Comparison of ENCODE assay signal across 8 cellular contexts in genomic region chr17:70144260-70144846, GRCh38. TPM values are rescaled to one million over a fixed set of nuclear protein-coding genes. Genes with fewer than 3 reads are reported as not detected.
A peak's percentile ranks its signal among the peaks of the same experiment; 100 is the strongest.
DNase-seq lines count a peak whose midpoint lies in the region; ATAC-seq and TF ChIP-seq lines count a peak whose summit lies in the region.

No MANE protein-coding gene starts in this region.

- intact Hi-C loops in CD14-positive monocyte (cut with micrococcal nuclease), result loop anchor here (10.0 kb wide), 1 partner anchor 580 kb away; no protein-coding TSS in a partner anchor
- intact Hi-C loops in HCT116 (cut with micrococcal nuclease), result loop anchor here (1.0 to 5.0 kb wide), 4 partner anchors 478 to 618 kb away; no protein-coding TSS in a partner anchor
- intact Hi-C loops in activated CD4-positive, alpha-beta memory T cell treated with anti-CD3 and anti-CD28 coated beads for 36 hours (cut with micrococcal nuclease), result loop anchor here (5.0 kb wide), 1 partner anchor 537 kb away; no protein-coding TSS in a partner anchor
- intact Hi-C loops in activated CD4-positive, alpha-beta T cell treated with anti-CD3 and anti-CD28 coated beads, Interleukin-2, amount 10 ng/mL, durations not matched to agents 24 days and 14 days (cut with micrococcal nuclease), result loop anchor here (1.0 to 2.0 kb wide), 2 partner anchors 538 to 575 kb away; no protein-coding TSS in a partner anchor

- no peak overlapping the region for H2AFZ ChIP-seq in HCT116 (ENCODE audit: low read depth, low read length, poor library complexity, severe bottlenecking)

- in situ Hi-C loops in astrocyte of the spinal cord (cut with HindIII; ENCODE audit: low sequenced_read_pairs), result no loop called here

- H3K9me2 ChIP-seq in HCT116 (ENCODE audit: insufficient read depth), result no peaks in the 10 kb centered on the region

- no peaks in the 10 kb centered on the region for H3K4me1 Mint-ChIP-seq in CD14-positive monocyte
- H3K4me1 Mint-ChIP-seq in activated CD4-positive, alpha-beta memory T cell treated with anti-CD3 and anti-CD28 coated beads for 36 hours (ENCODE audit: low read depth), result no peaks in the 10 kb centered on the region
- no peaks in the 10 kb centered on the region for H3K4me1 Mint-ChIP-seq in activated CD4-positive, alpha-beta T cell treated with anti-CD3 and anti-CD28 coated beads, Interleukin-2, amount 10 ng/mL, durations not matched to agents 24 days and 14 days

- TF ChIP-seq RAD21 in HCT116 (IDR thresholded peaks at IDR 0.05; ENCODE audit: low read depth), result peak; percentile 52

- DNase-seq in CD14-positive monocyte (ENCODE audit: low spot score) (no peak), HCT116 (ENCODE audit: low read depth, low spot score) (peak; percentile 12), astrocyte of the spinal cord (ENCODE audit: low read depth, low spot score) (peak; percentile 60), lung (ENCODE audit: low spot score) (no peak), HuH-7 (ENCODE audit: low spot score) (no peak)
- DNase-seq in activated CD4-positive, alpha-beta memory T cell treated with anti-CD3 and anti-CD28 coated beads for 36 hours, result no peak
- DNase-seq in activated CD4-positive, alpha-beta T cell treated with anti-CD3 and anti-CD28 coated beads, Interleukin-2, amount 10 ng/mL, durations not matched to agents 24 days and 14 days, result no peak
- no peak for DNase-seq in stimulated activated CD4-positive, alpha-beta T cell treated with anti-CD3 and anti-CD28 coated beads, Interleukin-15, amount 100 ng/mL, for 24 hours

- 25 to 36% methylated on average over 6 of the region's 6 CpGs for WGBS in lung, 2 donors

- H3K27ac ChIP-seq in HCT116 (ENCODE audit: low read depth, low read length), result no peak overlapping the region
- no peak overlapping the region for H3K27ac ChIP-seq in lung (ENCODE audit: low read depth in 1 of 2, low read length in 1 of 2)

- peaks cover 0 to 3% (median under 1%) of the 10 kb centered on the region in 3 donors for H3K27me3 Mint-ChIP-seq in CD14-positive monocyte (ENCODE audit: low read depth in 3 of 3)
- peaks cover 3% of the 10 kb centered on the region for H3K27me3 Mint-ChIP-seq in activated CD4-positive, alpha-beta memory T cell treated with anti-CD3 and anti-CD28 coated beads for 36 hours
- H3K27me3 Mint-ChIP-seq in activated CD4-positive, alpha-beta T cell treated with anti-CD3 and anti-CD28 coated beads, Interleukin-2, amount 10 ng/mL, durations not matched to agents 24 days and 14 days, result peaks cover 6% of the 10 kb centered on the region

- H3K4me3 Mint-ChIP-seq in CD14-positive monocyte, result no peak overlapping the region
- H3K4me3 Mint-ChIP-seq in activated CD4-positive, alpha-beta memory T cell treated with anti-CD3 and anti-CD28 coated beads for 36 hours, result no peak overlapping the region
- H3K4me3 Mint-ChIP-seq in activated CD4-positive, alpha-beta T cell treated with anti-CD3 and anti-CD28 coated beads, Interleukin-2, amount 10 ng/mL, durations not matched to agents 24 days and 14 days, result no peak overlapping the region

- H3K9me3 ChIP-seq in HCT116 (ENCODE audit: control insufficient read depth in 1 of 2, insufficient read depth in 1 of 2, low read depth in 1 of 2, low read length in 2 of 2) (peaks cover 0 to 4% of the 10 kb centered on the region in 2 experiments; a peak in 1 of 4 replicates), lung (ENCODE audit: control insufficient read depth in 2 of 2, insufficient read depth in 1 of 2, low read length in 1 of 2) (no peaks in the 10 kb centered on the region)

- ATAC-seq in HCT116 (0 out of 2 replicates have a peak, but pooled peaks have one; percentile 46), lung (ENCODE audit: insufficient read depth, low FRiP score) (no peak)

- RAD21 ChIA-PET in HCT116 (lab: Charles Lee; ENCODE audit: low non-redundant PET in 1 of 2, low total read pairs in 2 of 2, uncharacterized antibody in 2 of 2, unreplicated experiment in 2 of 2), result interaction anchor here (0.6 to 1.4 kb wide), 3 partner anchors 408 to 576 kb away, joined by 3 to 4 read pairs (median 3); no protein-coding TSS in a partner anchor

- no peaks in the 10 kb centered on the region; a peak in 1 of 4 replicates for H3K36me3 ChIP-seq in HCT116 (ENCODE audit: control insufficient read depth in 1 of 2, insufficient read depth in 2 of 2, low read length in 2 of 2)
- no peaks in the 10 kb centered on the region for H3K36me3 ChIP-seq in lung (ENCODE audit: control insufficient read depth in 2 of 2, insufficient read depth in 2 of 2, low read length in 2 of 2)

- H3K79me2 ChIP-seq in HCT116 (ENCODE audit: insufficient read depth, low read length), result no peaks in the 10 kb centered on the region

- H3K27ac Mint-ChIP-seq in CD14-positive monocyte, result no peak overlapping the region
- no peak overlapping the region for H3K27ac Mint-ChIP-seq in activated CD4-positive, alpha-beta memory T cell treated with anti-CD3 and anti-CD28 coated beads for 36 hours
- H3K27ac Mint-ChIP-seq in activated CD4-positive, alpha-beta T cell treated with anti-CD3 and anti-CD28 coated beads, Interleukin-2, amount 10 ng/mL, durations not matched to agents 24 days and 14 days, result no peak overlapping the region

- no peak overlapping the region for H3K4me2 ChIP-seq in HCT116 (ENCODE audit: low read length)

- BruUV-seq in HCT116 (replicated peaks; lab: Mats Ljungman, UMichigan), result no TSS peak

- CTCF ChIA-PET in HCT116 (lab: Charles Lee), result interaction anchor here (0.9 to 2.6 kb wide), 8 partner anchors 9 to 619 kb away, joined by 3 to 38 read pairs (median 4); no protein-coding TSS in a partner anchor
- CTCF ChIA-PET in activated CD4-positive, alpha-beta memory T cell treated with anti-CD3 and anti-CD28 coated beads for 36 hours (lab: Charles Lee), result interaction anchor here (0.6 to 1.7 kb wide), 6 partner anchors 17 to 578 kb away, joined by 3 to 8 read pairs (median 4); no protein-coding TSS in a partner anchor

- no peak overlapping the region for H3K9ac ChIP-seq in HCT116 (ENCODE audit: low read length)

- POLR2A ChIA-PET in HCT116 (lab: Charles Lee), result no interaction called here
- POLR2A ChIA-PET in activated CD4-positive, alpha-beta memory T cell treated with anti-CD3 and anti-CD28 coated beads for 36 hours (lab: Charles Lee), result no interaction called here

- H3K4me1 ChIP-seq in HCT116 (ENCODE audit: control insufficient read depth in 1 of 2, insufficient read depth in 2 of 2, low read length in 2 of 2) (no peaks in the 10 kb centered on the region), lung (ENCODE audit: control insufficient read depth in 2 of 2, insufficient read depth in 2 of 2, low read length in 2 of 2) (no peaks in the 10 kb centered on the region)

- no peak for TF ChIP-seq POLR2A in HCT116 (IDR thresholded peaks at IDR 0.05; ENCODE audit: borderline replicate concordance, extremely low read depth, insufficient read depth, insufficient read length)

- no peak overlapping the region for H3K4me3 ChIP-seq in HCT116 (replicated peaks in 1 of 2; ENCODE audit: low read depth in 1 of 2, low read length in 2 of 2)
- H3K4me3 ChIP-seq in astrocyte of the spinal cord (ENCODE audit: low read depth, low read length), result no peak overlapping the region
- no peak overlapping the region for H3K4me3 ChIP-seq in lung

- H3K27me3 ChIP-seq in HCT116 (ENCODE audit: insufficient read depth, low read length) (no peaks in the 10 kb centered on the region), lung (ENCODE audit: control insufficient read depth, insufficient read depth) (no peaks in the 10 kb centered on the region)

- peak; percentile 88 for TF ChIP-seq CTCF in CD14-positive monocyte (IDR thresholded peaks at IDR 0.05)
- TF ChIP-seq CTCF in HCT116 (IDR thresholded peaks at IDR 0.05 in 2 of 3, conservative IDR thresholded peaks at IDR 0.05 in 1 of 3; ENCODE audit: borderline replicate concordance in 1 of 3, insufficient read depth in 1 of 3, low read depth in 2 of 3, low read length in 2 of 3), result peak; percentile 34 to 71 (median 48); a peak in 4 of 6 replicates
- TF ChIP-seq CTCF in astrocyte of the spinal cord (IDR thresholded peaks at IDR 0.05; ENCODE audit: low read depth, low read length), result peak; percentile 51
- peak; percentile 36 for TF ChIP-seq CTCF in lung (IDR thresholded peaks at IDR 0.05; ENCODE audit: control extremely low read depth, extremely low read depth)

- H3K36me3 Mint-ChIP-seq in CD14-positive monocyte, result no peaks in the 10 kb centered on the region
- H3K36me3 Mint-ChIP-seq in activated CD4-positive, alpha-beta memory T cell treated with anti-CD3 and anti-CD28 coated beads for 36 hours, result no peaks in the 10 kb centered on the region
- H3K36me3 Mint-ChIP-seq in activated CD4-positive, alpha-beta T cell treated with anti-CD3 and anti-CD28 coated beads, Interleukin-2, amount 10 ng/mL, durations not matched to agents 24 days and 14 days (ENCODE audit: low read depth), result no peaks in the 10 kb centered on the region

- H3K9me3 Mint-ChIP-seq in CD14-positive monocyte, result no peaks in the 10 kb centered on the region
- no peaks in the 10 kb centered on the region for H3K9me3 Mint-ChIP-seq in activated CD4-positive, alpha-beta memory T cell treated with anti-CD3 and anti-CD28 coated beads for 36 hours
- no peaks in the 10 kb centered on the region for H3K9me3 Mint-ChIP-seq in activated CD4-positive, alpha-beta T cell treated with anti-CD3 and anti-CD28 coated beads, Interleukin-2, amount 10 ng/mL, durations not matched to agents 24 days and 14 days

- no peaks in the 10 kb centered on the region for H4K20me1 ChIP-seq in HCT116 (ENCODE audit: insufficient read depth)

TF ChIP-seq in HCT116, 20 proteins besides CTCF, POLR2A, EP300 and RAD21 (continues in another document):
- TF ChIP-seq MAX (IDR thresholded peaks at IDR 0.05) (no peak), ZNF274 (IDR thresholded peaks at IDR 0.05; ENCODE audit: low read depth, low read length) (no peak), SIN3A (IDR thresholded peaks at IDR 0.05; ENCODE audit: low read depth) (no peak), EGR1 (IDR thresholded peaks at IDR 0.05; ENCODE audit: low read depth) (no peak), ATF3 (IDR thresholded peaks at IDR 0.05) (no peak)

RNA-seq across cellular contexts. Expression of gene KCNJ2, which starts 25.0 kb away (rescaled TPM):
- polyA plus RNA-seq in CD14-positive monocyte (1 to 10 TPM in 1 of 2 donors, under 1 TPM in 1; 0.37 to 2.0 TPM), lung (10 to 100 TPM in 1 of 2 donors, 1 to 10 TPM in 1; 6.4 to 12.7 TPM)
- total RNA-seq in HCT116 (2021; ENCODE audit: unreplicated experiment) (not detected), lung (1 to 10 TPM; 6.7 to 9.7 TPM)
- 0.03 TPM in 1 of 2 replicates, not detected in the other for polyA plus RNA-seq in HCT116 (2012)
- total RNA-seq in activated CD4-positive, alpha-beta memory T cell treated with anti-CD3 and anti-CD28 coated beads for 36 hours, result not detected
- total RNA-seq in activated CD4-positive, alpha-beta T cell treated with anti-CD3 and anti-CD28 coated beads, Interleukin-2, amount 10 ng/mL, durations not matched to agents 24 days and 14 days, result not detected in 2 replicates

Comparison
In these comparisons a context has a peak if more than half of its experiments do, and no peak if none do; other contexts are left out.
1. DNase-seq: peak in HCT116 (single experiment) and astrocyte of the spinal cord (single experiment); none in CD14-positive monocyte (single experiment), lung (single experiment), activated CD4-positive, alpha-beta memory T cell treated with anti-CD3 and anti-CD28 coated beads for 36 hours (single experiment), HuH-7 (single experiment), activated CD4-positive, alpha-beta T cell treated with anti-CD3 and anti-CD28 coated beads, Interleukin-2, amount 10 ng/mL, durations not matched to agents 24 days and 14 days (single experiment) and stimulated activated CD4-positive, alpha-beta T cell treated with anti-CD3 and anti-CD28 coated beads, Interleukin-15, amount 100 ng/mL, for 24 hours (single experiment).
2. CTCF ChIP-seq: peak in every context shown above with its lines; median percentile 88 in CD14-positive monocyte; 51 in astrocyte of the spinal cord; 48 in HCT116; 36 in lung.